8 cellular contexts compared by ENCODE assay signal in genomic region chr12:50924439-50925341, GRCh38. TPM values are rescaled to one million over a fixed set of nuclear protein-coding genes. Genes with fewer than 3 reads are reported as not detected.
DNase-seq lines count a peak whose midpoint lies in the region; ATAC-seq and TF ChIP-seq lines count a peak whose summit lies in the region.

No MANE protein-coding gene starts in this region.

- no peaks in the 10 kb centered on the region for H3K9me3 ChIP-seq in aorta (ENCODE audit: control insufficient read depth, low read length)

- WGBS in aorta, 2 donors = 1 to 2% methylated on average over 13 of the region's 13 CpGs

- intact Hi-C loops in aorta (cut with DNase I) = loop anchor here in 1 of 2 donors (2.0 to 10.0 kb wide), 2 partner anchors 60 to 100 kb away; no protein-coding TSS in a partner anchor

- no peaks in the 10 kb centered on the region for H3K36me3 ChIP-seq in aorta (ENCODE audit: control insufficient read depth in 1 of 2, insufficient read depth in 2 of 2, low read length in 1 of 2)

- peak overlapping the region; percentile 80 to 95 (median 88) for H3K4me3 Mint-ChIP-seq in naive thymus-derived CD8-positive, alpha-beta T cell

- peak overlapping the region; percentile 61 to 93 (median 88) for H3K27ac Mint-ChIP-seq in naive thymus-derived CD8-positive, alpha-beta T cell

- H3K4me3 ChIP-seq in fibroblast of villous mesenchyme (ENCODE audit: low read depth, low read length) = peak overlapping the region; percentile 94
- H3K4me3 ChIP-seq in aorta (ENCODE audit: low read length in 2 of 2) = peak overlapping the region; percentile 84 to 95

- peaks cover 0 to 1% (median under 1%) of the 10 kb centered on the region in 3 donors for H3K36me3 Mint-ChIP-seq in naive thymus-derived CD8-positive, alpha-beta T cell

- ATAC-seq in GM19324 (IDR thresholded peaks at IDR 0.05; ENCODE audit: low FRiP score, unreplicated experiment) (peak; percentile 74), HG03280 (IDR thresholded peaks at IDR 0.05; ENCODE audit: unreplicated experiment) (peak; percentile 84), aorta (ENCODE audit: low FRiP score) (peak; percentile 96)
- peak; percentile 85 to 86 for ATAC-seq in naive thymus-derived CD8-positive, alpha-beta T cell

- H3K9me3 Mint-ChIP-seq in naive thymus-derived CD8-positive, alpha-beta T cell = no peaks in the 10 kb centered on the region

- H3K27ac ChIP-seq in aorta (ENCODE audit: low read depth in 1 of 2, low read length in 2 of 2) = peak overlapping the region; percentile 82

- DNase-seq in Caki2 (ENCODE audit: low read depth) (peak; percentile 89), NCI-H2196 (lab: John Stamatoyannopoulos, UW; ENCODE audit: unreplicated experiment) (peak; percentile 88), fibroblast of villous mesenchyme (ENCODE audit: low read depth) (peak; percentile 99), aorta (peak; percentile 92 to 94)
- peak; percentile 57 for DNase-seq in activated CD8-positive, alpha-beta memory T cell treated with anti-CD3 and anti-CD28 coated beads, Interleukin-2, amount 50 U/mL, for 48 hours
- peak in 9 of 10 donors; percentile 12 to 77 (median 46) for DNase-seq in naive thymus-derived CD8-positive, alpha-beta T cell

- H3K27me3 ChIP-seq in aorta (ENCODE audit: control insufficient read depth in 1 of 2, insufficient read depth in 2 of 2, low read length in 1 of 2) = no peaks in the 10 kb centered on the region

- H3K27me3 Mint-ChIP-seq in naive thymus-derived CD8-positive, alpha-beta T cell = no peaks in the 10 kb centered on the region

- no peak for TF ChIP-seq CTCF in fibroblast of villous mesenchyme (IDR thresholded peaks at IDR 0.05; ENCODE audit: insufficient read depth, low read depth, low read length)

- in situ Hi-C loops in Caki2 (cut with HindIII; ENCODE audit: low pct_unique_long_range_greater_than_20kb, low sequenced_read_pairs) = no loop called here

- POLR2A ChIA-PET in naive thymus-derived CD8-positive, alpha-beta T cell (lab: Charles Lee) = interaction anchor here (0.6 to 1.5 kb wide), 4 partner anchors 161 to 1999 kb away, joined by 3 to 5 read pairs (median 4); partner anchors contain the start of gene ATF1

- H3K4me1 ChIP-seq in aorta (ENCODE audit: control insufficient read depth in 1 of 2, insufficient read depth in 2 of 2, low read length in 2 of 2) = peaks cover 0 to 4% of the 10 kb centered on the region in 2 donors

- H3K4me1 Mint-ChIP-seq in naive thymus-derived CD8-positive, alpha-beta T cell = peaks cover 22 to 68% (median 58%) of the 10 kb centered on the region in 4 donors

RNA-seq across cellular contexts. Expression of gene HIGD1C, which starts 27.7 kb away (rescaled TPM):
- not detected in 2 replicates for total RNA-seq in Caki2 (2014; rRNA removed; shearing (Covaris generic); ENCODE audit: low replicate concordance)
- total RNA-seq in fibroblast of villous mesenchyme = not detected in 2 replicates
- total RNA-seq in naive thymus-derived CD8-positive, alpha-beta T cell = not detected
- not detected for polyA plus RNA-seq in naive thymus-derived CD8-positive, alpha-beta T cell
- not detected for total RNA-seq in aorta
- not detected for polyA plus RNA-seq in aorta

Comparison
In these comparisons a context has a peak if more than half of its experiments do, and no peak if none do; other contexts are left out.
1. Peak in every context shown above with its lines: DNase-seq, ATAC-seq, H3K4me3 ChIP-seq and H3K27ac ChIP-seq.
2. DNase-seq: peak in every context shown above with its lines; median percentile 99 in fibroblast of villous mesenchyme; 93 in aorta; 89 in Caki2; 88 in NCI-H2196; 57 in activated CD8-positive, alpha-beta memory T cell treated with anti-CD3 and anti-CD28 coated beads, Interleukin-2, amount 50 U/mL, for 48 hours; 46 in naive thymus-derived CD8-positive, alpha-beta T cell.